Comparison of ENCODE assay signal across 8 cellular contexts in the genomic region with DNA sequence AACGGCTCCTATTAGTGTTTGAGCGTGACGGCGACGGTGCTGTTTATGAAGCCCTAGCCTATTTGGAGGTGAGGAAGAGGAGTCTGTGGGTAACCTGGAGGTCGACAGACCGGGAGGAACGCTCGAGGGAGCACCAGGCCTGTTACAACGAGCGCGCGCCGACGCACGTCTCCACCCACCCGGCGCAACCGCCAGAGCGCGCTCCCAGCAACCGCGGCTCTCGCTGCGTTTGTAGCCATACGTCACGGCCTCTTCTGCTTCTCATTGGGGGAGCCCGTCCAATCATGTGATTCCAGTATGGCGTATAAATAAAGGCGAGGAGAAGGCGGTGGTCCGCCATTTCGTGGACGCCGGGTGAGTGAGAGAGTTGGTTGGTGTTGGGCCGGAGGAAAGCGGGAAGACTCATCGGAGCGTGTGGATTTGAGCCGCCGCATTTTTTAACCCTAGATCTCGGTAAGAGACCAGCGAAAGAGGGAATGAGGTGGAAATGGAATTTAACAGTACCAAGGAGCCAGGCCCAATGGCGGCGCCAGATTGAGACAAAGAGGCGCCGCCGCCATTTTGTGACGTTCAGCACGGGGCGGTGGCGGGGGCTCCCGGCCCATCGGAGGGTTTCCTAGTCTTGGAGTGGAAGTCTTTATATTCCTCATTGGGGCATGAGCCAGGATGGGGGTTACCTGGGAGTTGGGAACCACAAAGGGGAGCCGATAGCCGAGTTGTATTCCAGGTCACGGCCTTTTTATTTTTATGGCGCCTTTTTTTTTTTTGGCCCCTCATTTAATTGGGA. TPM values are rescaled to one million over a fixed set of nuclear protein-coding genes. Genes with fewer than 3 reads are reported as not detected.
DNase-seq lines count a peak whose midpoint lies in the region; ATAC-seq and TF ChIP-seq lines count a peak whose summit lies in the region.

A gene (plus strand): TSS at position 334 of the 787 bp plus-strand sequence. CDS start 2,401 bp downstream, outside the sequence.

- no peaks in the 10 kb centered on the region for H3K9me3 ChIP-seq in parathyroid adenoma (ENCODE audit: control insufficient read depth, low read length)
- H3K9me3 ChIP-seq in tibial nerve, result no peaks in the 10 kb centered on the region

- H3K36me3 ChIP-seq in parathyroid adenoma (ENCODE audit: control insufficient read depth, insufficient read depth, low read length), result no peaks in the 10 kb centered on the region
- H3K36me3 ChIP-seq in tibial nerve, result peaks cover 2 to 26% (median 7%) of the 10 kb centered on the region in 3 donors

- peaks cover 51% of the 10 kb centered on the region for H3K36me3 Mint-ChIP-seq in activated naive CD8-positive, alpha-beta T cell treated with anti-CD3 and anti-CD28 coated beads, Interleukin-2, amount 50 U/mL, for 24 hours (ENCODE audit: low read depth)

- TF ChIP-seq POLR2A in tibial nerve (IDR thresholded peaks at IDR 0.05), result peak; percentile 99

- 0% methylated on average over 52 to 58 of the region's 58 CpGs for WGBS in tibial nerve, 2 donors

- peak within 1 kb of the TSS; percentile 97 for H3K4me3 Mint-ChIP-seq in activated naive CD8-positive, alpha-beta T cell treated with anti-CD3 and anti-CD28 coated beads, Interleukin-2, amount 50 U/mL, for 24 hours

- TF ChIP-seq CTCF in GM12875 (IDR thresholded peaks at IDR 0.05; ENCODE audit: borderline replicate concordance, insufficient read depth, low read depth, low read length) (peak; percentile 34; the same call in 1 of the 2 replicates), parathyroid adenoma (IDR thresholded peaks at IDR 0.05) (peak; percentile 67), tibial nerve (IDR thresholded peaks at IDR 0.05) (peak; percentile 27 to 79 (median 71))

- H2AFZ ChIP-seq in parathyroid adenoma, result peak within 1 kb of the TSS; percentile 89

- H3K9me3 Mint-ChIP-seq in activated naive CD8-positive, alpha-beta T cell treated with anti-CD3 and anti-CD28 coated beads, Interleukin-2, amount 50 U/mL, for 24 hours, result no peaks in the 10 kb centered on the region

- H3K27ac ChIP-seq in parathyroid adenoma, result peak within 1 kb of the TSS; percentile 98
- peak within 1 kb of the TSS; percentile 98 to 99 (median 99) for H3K27ac ChIP-seq in tibial nerve

- H3K9ac ChIP-seq in parathyroid adenoma, result peak within 1 kb of the TSS; percentile 44

- H3K4me3 ChIP-seq in GM12875 (ENCODE audit: low read depth, low read length), result peak within 1 kb of the TSS; percentile 75
- peak within 1 kb of the TSS; percentile 95 for H3K4me3 ChIP-seq in parathyroid adenoma (ENCODE audit: low read depth, low read length)
- peak within 1 kb of the TSS; percentile 58 to 90 (median 70) for H3K4me3 ChIP-seq in tibial nerve

- H3K27ac Mint-ChIP-seq in activated naive CD8-positive, alpha-beta T cell treated with anti-CD3 and anti-CD28 coated beads, Interleukin-2, amount 50 U/mL, for 24 hours, result peak within 1 kb of the TSS; percentile 99

- intact Hi-C loops in Right ventricle myocardium superior (cut with DNase I), result loop anchor here (5.0 to 10.0 kb wide), 2 partner anchors 47 to 149 kb away; a partner anchor contains a TSS

- peaks cover 44% of the 10 kb centered on the region for H3K4me1 Mint-ChIP-seq in activated naive CD8-positive, alpha-beta T cell treated with anti-CD3 and anti-CD28 coated beads, Interleukin-2, amount 50 U/mL, for 24 hours

- peaks cover 43% of the 10 kb centered on the region for H3K79me2 ChIP-seq in parathyroid adenoma

- peaks cover 3% of the 10 kb centered on the region for H3K27me3 Mint-ChIP-seq in activated naive CD8-positive, alpha-beta T cell treated with anti-CD3 and anti-CD28 coated beads, Interleukin-2, amount 50 U/mL, for 24 hours

- H3K4me1 ChIP-seq in parathyroid adenoma (peaks cover 23% of the 10 kb centered on the region), tibial nerve (peaks cover 0 to 36% (median 26%) of the 10 kb centered on the region in 4 donors)

- peak within 1 kb of the TSS; percentile 89 for H3K4me2 ChIP-seq in parathyroid adenoma (ENCODE audit: low read length)

- TF ChIP-seq EP300 in tibial nerve (IDR thresholded peaks at IDR 0.05), result peak; percentile 73 to 100

- ATAC-seq in HG02798 (IDR thresholded peaks at IDR 0.05; ENCODE audit: poor library complexity, unreplicated experiment), result peak; percentile 90
- peak; percentile 95 for ATAC-seq in activated naive CD8-positive, alpha-beta T cell treated with anti-CD3 and anti-CD28 coated beads, Interleukin-2, amount 50 U/mL, for 24 hours
- peak; percentile 98 for ATAC-seq in Right ventricle myocardium superior (ENCODE audit: poor library complexity)

- DNase-seq in NCI-H1417 treated with DMSO at 0.1 percent for 48 hours (lab: John Stamatoyannopoulos, UW) (peak; percentile 87), SW480 (ENCODE audit: low spot score) (peak; percentile 98), Right ventricle myocardium superior (peak; percentile 97), tibial nerve (ENCODE audit: low spot score in 2 of 2) (peak; percentile 94 to 97)
- peak; percentile 94 for DNase-seq in activated naive CD8-positive, alpha-beta T cell treated with anti-CD3 and anti-CD28 coated beads, Interleukin-2, amount 50 U/mL, for 24 hours

- H3K27me3 ChIP-seq in parathyroid adenoma (ENCODE audit: control insufficient read depth, insufficient read depth, low read length), result no peaks in the 10 kb centered on the region
- H3K27me3 ChIP-seq in tibial nerve, result no peaks in the 10 kb centered on the region

RNA-seq across cellular contexts. Expression of the gene that starts here (rescaled TPM):
- total RNA-seq in Right ventricle myocardium superior, result 122 TPM
- 100 to 1,000 TPM; 185 to 260 (median 221) TPM for total RNA-seq in tibial nerve

Comparison
In these comparisons a context has a peak if more than half of its experiments do, and no peak if none do; other contexts are left out.
1. Peak in every context shown above with its lines: DNase-seq, ATAC-seq, H3K4me3 ChIP-seq and H3K27ac ChIP-seq.